In genomic region chr18:63348508-63349136, GRCh38 we compare ENCODE assay signal across 20 cellular contexts. TPM values are rescaled to one million over a fixed set of nuclear protein-coding genes. Genes with fewer than 3 reads are reported as not detected.
DNase-seq lines count a peak whose midpoint lies in the region; ATAC-seq, FAIRE-seq and TF ChIP-seq lines count a peak whose summit lies in the region.
"Had no signal": no experiment of that assay in that cellular context is flagged by ENCODE, and none has a peak within 500 bp of the region (broad histone marks: within the 10 kb centered on the region; RNA-seq: fewer than 3 reads in every experiment).

No MANE protein-coding gene starts in this region.

- TF ChIP-seq RAD21 in liver (IDR thresholded peaks at IDR 0.05) (peak; percentile 27 to 31), HepG2 (CRISPR knock-in tag; IDR thresholded peaks at IDR 0.05) (no peak)

- BruUV-seq in HepG2 (replicated peaks; lab: Mats Ljungman, UMichigan), result no TSS peak
- BruUV-seq in OCI-LY7 (replicated peaks; lab: Mats Ljungman, UMichigan), result no TSS peak

- intact Hi-C loops in HepG2 (cut with micrococcal nuclease; ENCODE audit: unreplicated experiment) (no loop called here), OCI-LY7 (cut with micrococcal nuclease; ENCODE audit: unreplicated experiment) (no loop called here)

- H3K4me2 ChIP-seq in HepG2 (ENCODE audit: low read depth, low read length) (no peak overlapping the region), OCI-LY7 (ENCODE audit: low read length) (peak overlapping the region; percentile 29; the same call in 1 of the 2 replicates)

- POLR2A ChIA-PET in HepG2 (lab: Yijun Ruan, JAX) (no interaction called here), OCI-LY7 (lab: Charles Lee) (no interaction called here)

- FAIRE-seq in HepG2 (lab: Jason Lieb, UNC), result no peak
- FAIRE-seq: A204.1, H1 had no signal

- DNase-seq in HepG2 (ENCODE audit: low spot score), result no peak
- DNase-seq in OCI-LY7 (ENCODE audit: low spot score), result peak; percentile 1
- no peak for DNase-seq in NCI-H2227 treated with DMSO at 0.1 percent for 48 hours (lab: John Stamatoyannopoulos, UW)
- DNase-seq in UCSD-AML1 (lab: John Stamatoyannopoulos, UW; ENCODE audit: unreplicated experiment), result no peak
- no peak for DNase-seq in ecto neural progenitor cell (ENCODE audit: low spot score)
- no peak for DNase-seq in NCI-H1930 (lab: John Stamatoyannopoulos, UW)
- DNase-seq: activated CD4-positive, alpha-beta T cell treated with anti-CD3 and anti-CD28 coated beads for 4 hours; effector memory CD4-positive, alpha-beta T cell; kidney glomerular epithelial cell; mesendoderm; naive thymus-derived CD4-positive, alpha-beta T cell; NCI-H1105 treated with DMSO at 0.1 percent for 48 hours; NCI-H2107; NCI-H510A treated with DMSO at 0.1 percent for 48 hours; Right ventricle myocardium superior; stimulated activated CD4-positive, alpha-beta T cell treated with anti-CD3 and anti-CD28 coated beads, Interleukin-15, amount 100 ng/mL, for 24 hours had no signal

- in situ Hi-C loops in HepG2 (cut with HindIII; ENCODE audit: extremely low pct_ligation_motif_present, low pct_unique_long_range_greater_than_20kb), result loop anchor here (10.0 kb wide), 1 partner anchor 86 kb away; no protein-coding TSS in a partner anchor

- ATAC-seq in HepG2 (no peak), GM21717 (IDR thresholded peaks at IDR 0.05; ENCODE audit: unreplicated experiment) (peak; percentile 72)
- ATAC-seq: naive thymus-derived CD4-positive, alpha-beta T cell had no signal

- 80% methylated on average over 7 of the region's 7 CpGs for WGBS in liver
- 98% methylated on average over 7 of the region's 7 CpGs for WGBS in HepG2 (ENCODE audit: low lambda C conversion rate)

- H3K79me2 ChIP-seq in HepG2 (ENCODE audit: insufficient read depth, low read length), result no peaks in the 10 kb centered on the region
- no peaks in the 10 kb centered on the region for H3K79me2 ChIP-seq in OCI-LY7 (ENCODE audit: insufficient read depth, low read depth, low read length)

- CTCF ChIA-PET in HepG2 (lab: Yijun Ruan, JAX; ENCODE audit: low intra/inter-chr PET ratio, low total read pairs) (no interaction called here), OCI-LY7 (lab: Charles Lee; ENCODE audit: unreplicated experiment) (no interaction called here)

- H3K4me1 ChIP-seq in liver (ENCODE audit: control insufficient read depth in 4 of 4, insufficient read depth in 4 of 4, low read length in 3 of 4), result peaks cover 5 to 29% (median 19%) of the 10 kb centered on the region in 4 donors
- H3K4me1 ChIP-seq in HepG2 (ENCODE audit: insufficient read depth, low read length), result peaks cover 19% of the 10 kb centered on the region
- peaks cover 5% of the 10 kb centered on the region for H3K4me1 ChIP-seq in OCI-LY7 (ENCODE audit: insufficient read depth, low read length, poor library complexity, severe bottlenecking)

- TF ChIP-seq CTCF in liver (IDR thresholded peaks at IDR 0.05; ENCODE audit: low read depth, low read length, missing input control) (no peak), HepG2 (CRISPR knock-in tag; IDR thresholded peaks at IDR 0.05) (no peak), OCI-LY7 (conservative IDR thresholded peaks at IDR 0.05; ENCODE audit: low read length) (no peak)

- H3K36me3 ChIP-seq in liver (ENCODE audit: control insufficient read depth in 4 of 4, insufficient read depth in 3 of 4, low read depth in 1 of 4, low read length in 3 of 4), result peaks cover 3 to 37% (median 26%) of the 10 kb centered on the region in 4 donors
- H3K36me3 ChIP-seq in HepG2 (replicated peaks in 1 of 2; ENCODE audit: control insufficient read depth in 1 of 2, insufficient read depth in 2 of 2, low read length in 2 of 2), result peaks cover 37 to 77% of the 10 kb centered on the region in 2 experiments
- H3K36me3 ChIP-seq in OCI-LY7 (ENCODE audit: insufficient read depth, low read length), result peaks cover 7% of the 10 kb centered on the region

- H3K9ac ChIP-seq in liver (ENCODE audit: low read depth in 1 of 2, low read length in 2 of 2), result no peak overlapping the region
- H3K9ac ChIP-seq in HepG2 (ENCODE audit: insufficient read depth, low read depth, low read length), result no peak overlapping the region

- H3K27ac ChIP-seq in liver (ENCODE audit: low read depth in 1 of 2, low read length in 2 of 2) (peak overlapping the region; percentile 48 to 78), HepG2 (ENCODE audit: extremely low read length, insufficient read depth, low read length) (no peak overlapping the region), OCI-LY7 (ENCODE audit: low read depth, low read length, poor library complexity, severe bottlenecking) (no peak overlapping the region)

- H3K9me3 ChIP-seq in liver (ENCODE audit: control insufficient read depth in 4 of 4, low read length in 3 of 4) (no peaks in the 10 kb centered on the region), HepG2 (ENCODE audit: low read length) (no peaks in the 10 kb centered on the region), OCI-LY7 (ENCODE audit: low read length) (no peaks in the 10 kb centered on the region)

- no peaks in the 10 kb centered on the region for H4K20me1 ChIP-seq in HepG2 (ENCODE audit: insufficient read depth, low read length)
- H4K20me1 ChIP-seq in OCI-LY7 (ENCODE audit: insufficient read depth, low read length), result no peaks in the 10 kb centered on the region

- H3K4me3 ChIP-seq in liver (ENCODE audit: low read depth in 1 of 3, low read length in 3 of 3), result no peak overlapping the region
- no peak overlapping the region for H3K4me3 ChIP-seq in HepG2 (replicated peaks in 1 of 3; ENCODE audit: insufficient read depth in 1 of 3, low read depth in 2 of 3, low read length in 3 of 3)
- H3K4me3 ChIP-seq in OCI-LY7 (ENCODE audit: low read depth, low read length, poor library complexity, severe bottlenecking), result no peak overlapping the region

- H3K9me2 ChIP-seq in OCI-LY7 (ENCODE audit: insufficient read depth, low read length), result no peaks in the 10 kb centered on the region

- no peak for TF ChIP-seq POLR2A in HepG2 (IDR thresholded peaks at IDR 0.05; ENCODE audit: insufficient read depth in 1 of 2, low read depth in 2 of 2, low read length in 2 of 2)

- TF ChIP-seq EP300 in HepG2 (IDR thresholded peaks at IDR 0.05; ENCODE audit: low read depth in 2 of 2, low read length in 2 of 2), result no peak
- TF ChIP-seq EP300 in HepG2 (CRISPR knock-in tag; IDR thresholded peaks at IDR 0.05; ENCODE audit: borderline replicate concordance), result no peak

- H2AFZ ChIP-seq in HepG2 (ENCODE audit: low read length) (no peak overlapping the region), OCI-LY7 (ENCODE audit: low read length) (no peak overlapping the region)

- H3K27me3 ChIP-seq in liver (ENCODE audit: control insufficient read depth in 4 of 4, insufficient read depth in 4 of 4, low read length in 3 of 4) (no peaks in the 10 kb centered on the region), HepG2 (ENCODE audit: control insufficient read depth in 1 of 2, insufficient read depth in 2 of 2, low read length in 2 of 2) (no peaks in the 10 kb centered on the region)

RNA-seq across cellular contexts. Expression of gene KDSR, which starts 18.4 kb away (rescaled TPM):
- total RNA-seq in liver, result 10 to 100 TPM; 11.3 to 34.1 TPM
- polyA plus RNA-seq in liver, result 10 to 100 TPM; 28.7 to 37.2 TPM
- total RNA-seq in HepG2 (2016; rRNA removed; fragmentation: Illumina TruSeq; extraction: Trizol), result 8.2 and 10.4 TPM in 2 replicates
- total RNA-seq in HepG2 (2016; cell fraction: cytosol; rRNA removed; fragmentation: Illumina TruSeq; extraction: Trizol; ENCODE audit: low read depth), result 7.1 and 9.1 TPM in 2 replicates
- 6.9 and 13.0 TPM in 2 replicates for total RNA-seq in HepG2 (2016; cell fraction: insoluble cytoplasmic fraction; rRNA removed; fragmentation: Illumina TruSeq; extraction: Trizol)
- 13.6 and 14.7 TPM in 2 replicates for total RNA-seq in HepG2 (2016; cell fraction: membrane; rRNA removed; fragmentation: Illumina TruSeq; extraction: Trizol)
- 14.2 and 17.9 TPM in 2 replicates for total RNA-seq in HepG2 (2016; cell fraction: nucleus; rRNA removed; fragmentation: Illumina TruSeq; extraction: Trizol)
- polyA plus RNA-seq in HepG2 (2011; rRNA removed), result 20.9 and 25.7 TPM in 2 replicates
- polyA plus RNA-seq in HepG2 (2011; cell fraction: cytosol; rRNA removed), result 11.8 and 16.5 TPM in 2 replicates
- 16.8 and 19.6 TPM in 2 replicates for polyA plus RNA-seq in HepG2 (2011; cell fraction: nucleus; rRNA removed)
- 20.1 and 21.7 TPM in 2 replicates for polyA plus RNA-seq in HepG2 (2012)
- polyA plus RNA-seq in HepG2 (2016; cell fraction: cytosol; fragmentation: Illumina TruSeq; extraction: Trizol; ENCODE audit: low read depth), result 5.0 and 5.8 TPM in 2 replicates
- polyA plus RNA-seq in HepG2 (2016; cell fraction: insoluble cytoplasmic fraction; fragmentation: Illumina TruSeq; extraction: Trizol; ENCODE audit: low read depth), result 7.7 and 9.5 TPM in 2 replicates
- polyA plus RNA-seq in HepG2 (2016; cell fraction: membrane; fragmentation: Illumina TruSeq; extraction: Trizol; ENCODE audit: low read depth), result 9.8 and 10.3 TPM in 2 replicates
- polyA plus RNA-seq in HepG2 (2016; cell fraction: nucleus; fragmentation: Illumina TruSeq; extraction: Trizol; ENCODE audit: insufficient read depth, low read depth), result 21.4 and 23.5 TPM in 2 replicates
- 39.0 and 91.7 TPM in 2 replicates for polyA minus RNA-seq in HepG2 (2011; rRNA and poly(A)+ RNA removed; ENCODE audit: low replicate concordance)
- polyA minus RNA-seq in HepG2 (2011; cell fraction: cytosol; rRNA and poly(A)+ RNA removed), result 16.5 and 24.3 TPM in 2 replicates
- polyA minus RNA-seq in HepG2 (2011; cell fraction: nucleus; rRNA and poly(A)+ RNA removed), result 70.9 and 73.0 TPM in 2 replicates
- total RNA-seq in OCI-LY7 (2014; rRNA removed; shearing (Covaris generic)), result 6.5 and 7.1 TPM in 2 replicates
- 13.4 and 14.6 TPM in 2 replicates for total RNA-seq in OCI-LY7 (2022)

RNA-seq across cellular contexts. Expression of gene BCL2, which starts 29.1 kb away (rescaled TPM):
- total RNA-seq in liver (1 to 10 TPM; 2.1 to 3.9 TPM), HepG2 (2016; rRNA removed; fragmentation: Illumina TruSeq; extraction: Trizol) (0.42 and 0.53 TPM in 2 replicates), OCI-LY7 (2022) (2.5 and 3.0 TPM in 2 replicates)
- polyA plus RNA-seq in liver (under 1 TPM; 0.40 to 0.69 TPM), HepG2 (2011; rRNA removed) (0.07 and 0.08 TPM in 2 replicates)
- total RNA-seq in HepG2 (2016; cell fraction: cytosol; rRNA removed; fragmentation: Illumina TruSeq; extraction: Trizol; ENCODE audit: low read depth), result 0.10 and 0.26 TPM in 2 replicates
- total RNA-seq in HepG2 (2016; cell fraction: insoluble cytoplasmic fraction; rRNA removed; fragmentation: Illumina TruSeq; extraction: Trizol), result 0.42 and 0.52 TPM in 2 replicates
- 0.40 and 0.48 TPM in 2 replicates for total RNA-seq in HepG2 (2016; cell fraction: membrane; rRNA removed; fragmentation: Illumina TruSeq; extraction: Trizol)
- total RNA-seq in HepG2 (2016; cell fraction: nucleus; rRNA removed; fragmentation: Illumina TruSeq; extraction: Trizol), result 0.75 and 0.87 TPM in 2 replicates
- 0.05 TPM in 2 replicates for polyA plus RNA-seq in HepG2 (2011; cell fraction: cytosol; rRNA removed)
- 0.07 and 0.18 TPM in 2 replicates for polyA plus RNA-seq in HepG2 (2011; cell fraction: nucleus; rRNA removed)
- 0.09 and 0.17 TPM in 2 replicates for polyA plus RNA-seq in HepG2 (2012)
- 0.18 and 0.21 TPM in 2 replicates for polyA plus RNA-seq in HepG2 (2016; cell fraction: cytosol; fragmentation: Illumina TruSeq; extraction: Trizol; ENCODE audit: low read depth)
- 0.25 and 0.49 TPM in 2 replicates for polyA plus RNA-seq in HepG2 (2016; cell fraction: insoluble cytoplasmic fraction; fragmentation: Illumina TruSeq; extraction: Trizol; ENCODE audit: low read depth)
- 0.23 and 0.28 TPM in 2 replicates for polyA plus RNA-seq in HepG2 (2016; cell fraction: membrane; fragmentation: Illumina TruSeq; extraction: Trizol; ENCODE audit: low read depth)
- 0.20 and 0.27 TPM in 2 replicates for polyA plus RNA-seq in HepG2 (2016; cell fraction: nucleus; fragmentation: Illumina TruSeq; extraction: Trizol; ENCODE audit: insufficient read depth, low read depth)
- polyA minus RNA-seq in HepG2 (2011; rRNA and poly(A)+ RNA removed; ENCODE audit: low replicate concordance), result 0.04 and 5.3 TPM in 2 replicates
- 0.09 and 0.10 TPM in 2 replicates for polyA minus RNA-seq in HepG2 (2011; cell fraction: cytosol; rRNA and poly(A)+ RNA removed)
- 0.99 and 1.0 TPM in 2 replicates for polyA minus RNA-seq in HepG2 (2011; cell fraction: nucleus; rRNA and poly(A)+ RNA removed)
- total RNA-seq in OCI-LY7 (2014; rRNA removed; shearing (Covaris generic)), result 1.4 and 1.9 TPM in 2 replicates

Comparison
In these comparisons a context has a peak if more than half of its experiments do, and no peak if none do; other contexts are left out.
1. H3K27ac ChIP-seq: peak in liver (2 of 2); none in HepG2 (single experiment) and OCI-LY7 (single experiment).